ENCODE assay signal across 20 cellular contexts in genomic region chr20:51129201-51129671, GRCh38.
DNase-seq lines count a peak whose midpoint lies in the region; ATAC-seq and TF ChIP-seq lines count a peak whose summit lies in the region.
"Had no signal": no experiment of that assay in that cellular context is flagged by ENCODE, and none has a peak within 500 bp of the region (broad histone marks: within the 10 kb centered on the region; RNA-seq: fewer than 3 reads in every experiment).

No MANE protein-coding gene starts in this region.

- peaks cover 3% of the 10 kb centered on the region for H3K4me1 ChIP-seq in cardiac muscle cell (ENCODE audit: low read depth)
- peaks cover 60% of the 10 kb centered on the region for H3K4me1 ChIP-seq in stomach smooth muscle (ENCODE audit: control insufficient read depth, insufficient read depth, low read length)
- H3K4me1 ChIP-seq: psoas muscle had no signal

- no peak overlapping the region for H3K4me3 ChIP-seq in cardiac muscle cell
- H3K4me3 ChIP-seq in stomach smooth muscle (ENCODE audit: low read length in 2 of 2): no peak overlapping the region
- H3K4me3 ChIP-seq: GM12878, K562, psoas muscle had no signal

- H3K27me3 ChIP-seq in cardiac muscle cell (no peaks in the 10 kb centered on the region), stomach smooth muscle (ENCODE audit: control insufficient read depth in 1 of 2, insufficient read depth in 2 of 2, low read length in 2 of 2) (peaks cover 0 to 2% of the 10 kb centered on the region in 2 donors)

- DNase-seq in cardiac muscle cell (ENCODE audit: low read depth in 1 of 2, low spot score in 1 of 2) (peak in 1 of 2 donors; percentile 71), Right ventricle myocardium superior (no peak), activated B cell treated with CpG ODN at 0.5 μM for 24 hours (no peak), memory B cell (ENCODE audit: low spot score in 2 of 2) (no peak), HCEC 1CT (no peak), NCI-H748 (lab: John Stamatoyannopoulos, UW; ENCODE audit: unreplicated experiment) (no peak), chondrocyte (ENCODE audit: low spot score) (no peak)
- DNase-seq: activated CD8-positive, alpha-beta memory T cell treated with anti-CD3 and anti-CD28 coated beads, Interleukin-2, amount 50 U/mL, for 48 hours; activated naive CD4-positive, alpha-beta T cell treated with anti-CD3 and anti-CD28 coated beads for 36 hours; COR-L47; effector CD4-positive, alpha-beta T cell; hypothalamus; left cardiac atrium; MV-4-11; NCI-H2081 treated with DMSO at 0.1 percent for 48 hours; NCI-H526; psoas muscle had no signal

- CTCF ChIA-PET in activated B cell treated with CpG ODN at 0.5 μM for 24 hours (lab: Charles Lee): interaction anchor here (1.0 kb wide), 1 partner anchor 142 kb away, joined by 4 read pairs; no protein-coding TSS in a partner anchor

- H3K27me3 Mint-ChIP-seq in activated B cell treated with CpG ODN at 0.5 μM for 24 hours (no peaks in the 10 kb centered on the region), memory B cell (peaks cover 6% of the 10 kb centered on the region), chondrocyte (ENCODE audit: low read depth) (peaks cover 3% of the 10 kb centered on the region)

- H3K27ac Mint-ChIP-seq in activated B cell treated with CpG ODN at 0.5 μM for 24 hours (peak overlapping the region; percentile 62), memory B cell (no peak overlapping the region), chondrocyte (ENCODE audit: unreplicated experiment) (no peak overlapping the region)
- H3K27ac Mint-ChIP-seq: activated naive CD4-positive, alpha-beta T cell treated with anti-CD3 and anti-CD28 coated beads for 36 hours had no signal

- POLR2A ChIA-PET in activated B cell treated with CpG ODN at 0.5 μM for 24 hours (lab: Charles Lee): no interaction called here

- no peak overlapping the region for H3K9ac ChIP-seq in stomach smooth muscle (ENCODE audit: low read length in 2 of 2)

- H3K36me3 Mint-ChIP-seq in activated B cell treated with CpG ODN at 0.5 μM for 24 hours (ENCODE audit: low read depth) (no peaks in the 10 kb centered on the region), memory B cell (no peaks in the 10 kb centered on the region), chondrocyte (ENCODE audit: low read depth) (no peaks in the 10 kb centered on the region)

- H3K27ac ChIP-seq in cardiac muscle cell: peak overlapping the region; percentile 51
- H3K27ac ChIP-seq in stomach smooth muscle (ENCODE audit: low read length): peak overlapping the region; percentile 31
- H3K27ac ChIP-seq: psoas muscle had no signal

- H3K9me3 Mint-ChIP-seq in activated B cell treated with CpG ODN at 0.5 μM for 24 hours: no peaks in the 10 kb centered on the region
- H3K9me3 Mint-ChIP-seq in memory B cell: no peaks in the 10 kb centered on the region
- H3K9me3 Mint-ChIP-seq in chondrocyte (ENCODE audit: low read depth): no peaks in the 10 kb centered on the region
- H3K9me3 Mint-ChIP-seq: activated naive CD4-positive, alpha-beta T cell treated with anti-CD3 and anti-CD28 coated beads for 36 hours had no signal

- H3K4me3 Mint-ChIP-seq in activated B cell treated with CpG ODN at 0.5 μM for 24 hours: peak overlapping the region; percentile 36
- H3K4me3 Mint-ChIP-seq in memory B cell: no peak overlapping the region
- no peak overlapping the region for H3K4me3 Mint-ChIP-seq in chondrocyte (ENCODE audit: unreplicated experiment)
- H3K4me3 Mint-ChIP-seq: activated naive CD4-positive, alpha-beta T cell treated with anti-CD3 and anti-CD28 coated beads for 36 hours had no signal

- TF ChIP-seq CTCF in cardiac muscle cell (IDR thresholded peaks at IDR 0.05; ENCODE audit: low read depth, low read length) (no peak), activated B cell treated with CpG ODN at 0.5 μM for 24 hours (IDR thresholded peaks at IDR 0.05) (no peak), chondrocyte (IDR thresholded peaks at IDR 0.05) (no peak)

- peaks cover 46% of the 10 kb centered on the region for H3K4me1 Mint-ChIP-seq in activated B cell treated with CpG ODN at 0.5 μM for 24 hours
- H3K4me1 Mint-ChIP-seq in memory B cell: peaks cover 17% of the 10 kb centered on the region
- peaks cover 10% of the 10 kb centered on the region for H3K4me1 Mint-ChIP-seq in chondrocyte (ENCODE audit: low read depth)

- intact Hi-C loops in Right ventricle myocardium superior (cut with DNase I): no loop called here
- intact Hi-C loops in activated B cell treated with CpG ODN at 0.5 μM for 24 hours (cut with micrococcal nuclease): no loop called here

- H3K9me3 ChIP-seq in cardiac muscle cell (ENCODE audit: low read depth) (no peaks in the 10 kb centered on the region), stomach smooth muscle (ENCODE audit: control insufficient read depth in 2 of 2, low read length in 2 of 2) (no peaks in the 10 kb centered on the region)
- H3K9me3 ChIP-seq: psoas muscle had no signal

- no peak for ATAC-seq in Right ventricle myocardium superior (ENCODE audit: poor library complexity)
- ATAC-seq in activated B cell treated with CpG ODN at 0.5 μM for 24 hours (ENCODE audit: low read depth): no peak
- peak; percentile 47 for ATAC-seq in memory B cell (ENCODE audit: low read depth)
- ATAC-seq: GM12878, K562, left cardiac atrium, psoas muscle had no signal

- H3K36me3 ChIP-seq in cardiac muscle cell (no peaks in the 10 kb centered on the region), stomach smooth muscle (ENCODE audit: control insufficient read depth in 2 of 2, insufficient read depth in 2 of 2, low read length in 2 of 2) (no peaks in the 10 kb centered on the region)
